Comparison of ENCODE assay signal across 8 cellular contexts in the genomic region with DNA sequence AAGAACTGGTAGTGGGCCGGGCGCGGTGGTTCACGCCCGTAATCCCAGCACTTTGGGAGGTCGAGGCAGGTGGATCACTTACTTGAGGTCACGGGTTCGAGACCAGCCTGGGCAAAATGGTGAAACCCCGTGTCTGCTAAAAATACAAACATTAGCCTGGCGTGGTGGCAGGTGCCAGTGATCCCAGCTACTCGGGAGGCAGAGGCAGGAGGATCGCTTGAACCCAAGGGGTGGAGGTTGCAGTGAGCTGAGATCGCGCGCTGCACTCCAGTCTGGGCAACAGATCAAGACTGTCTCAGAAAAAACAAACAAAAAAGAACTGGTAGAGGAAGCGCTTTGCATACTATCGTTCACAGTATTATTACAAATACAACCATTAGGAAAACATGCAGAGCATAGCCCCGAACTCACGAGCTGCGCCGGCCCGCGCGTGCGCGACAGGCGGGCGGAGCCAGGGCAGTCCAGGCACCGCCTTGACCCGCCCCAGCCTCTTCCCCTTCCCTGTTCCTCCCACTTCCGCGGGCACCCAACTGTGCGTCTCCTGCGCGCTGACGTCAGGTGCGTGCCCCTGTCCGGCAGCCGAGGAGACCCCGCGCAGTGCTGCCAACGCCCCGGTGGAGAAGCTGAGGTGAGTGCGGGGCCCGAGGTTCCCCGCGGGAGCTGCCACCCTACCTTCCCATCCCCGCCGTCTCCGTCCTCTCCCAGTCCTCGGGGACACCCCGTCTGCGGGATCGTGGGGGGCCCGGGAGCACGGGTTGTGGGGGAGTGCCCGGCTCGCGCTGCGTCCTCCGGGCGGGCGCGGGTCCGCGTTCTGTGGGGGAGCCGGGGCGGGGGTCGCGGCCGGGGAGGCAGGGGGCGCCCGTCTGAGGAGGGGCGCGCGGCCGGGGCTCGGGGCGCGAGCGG. TPM values are rescaled to one million over a fixed set of nuclear protein-coding genes. Genes with fewer than 3 reads are reported as not detected.
A peak's percentile ranks its signal among the peaks of the same experiment; 100 is the strongest.
DNase-seq lines count a peak whose midpoint lies in the region; ATAC-seq and TF ChIP-seq lines count a peak whose summit lies in the region.

CDC42 (plus strand) TSS at position 595 of the 903 bp plus-strand sequence. CDS start 25,770 bp downstream, outside the sequence.

- no peak for TF ChIP-seq CTCF in CD8-positive, alpha-beta T cell (IDR thresholded peaks at IDR 0.05)

- H3K27ac ChIP-seq in CD8-positive, alpha-beta T cell (ENCODE audit: low read depth, low read length), result peak within 1 kb of the TSS; percentile 99
- peak within 1 kb of the TSS; percentile 98 for H3K27ac ChIP-seq in ectodermal cell (ENCODE audit: insufficient read depth, low read depth, low read length, poor library complexity, severe bottlenecking)

- ATAC-seq in CD8-positive, alpha-beta T cell, result peak; percentile 90
- peak; percentile 84 for ATAC-seq in GM19467 (IDR thresholded peaks at IDR 0.05; ENCODE audit: unreplicated experiment)

- DNase-seq in CD8-positive, alpha-beta T cell, result peak; percentile 95 to 98 (median 96)
- DNase-seq in HS-5 (ENCODE audit: low read depth) (peak; percentile 68), NK-92 (lab: John Stamatoyannopoulos, UW; ENCODE audit: unreplicated experiment) (peak; percentile 73), lung microvascular endothelial cell (ENCODE audit: low read depth in 2 of 2) (peak; percentile 97 to 98)
- DNase-seq in activated CD8-positive, alpha-beta memory T cell treated with anti-CD3 and anti-CD28 coated beads for 1 hour (ENCODE audit: extremely low read depth in 1 of 2, low read depth in 1 of 2), result peak; percentile 92 to 94
- peak; percentile 92 to 95 (median 94) for DNase-seq in stimulated activated CD4-positive, alpha-beta T cell treated with anti-CD3 and anti-CD28 coated beads, TNF-alpha, amount 100 ng/mL, for 4 hours (ENCODE audit: low read depth in 3 of 3)

- peak within 1 kb of the TSS; percentile 99 for H3K27ac Mint-ChIP-seq in CD8-positive, alpha-beta T cell

- no peaks in the 10 kb centered on the region for H3K36me3 ChIP-seq in CD8-positive, alpha-beta T cell (ENCODE audit: insufficient read depth, low read length)
- no peaks in the 10 kb centered on the region for H3K36me3 ChIP-seq in ectodermal cell (ENCODE audit: control insufficient read depth, insufficient read depth, low read length)

- peaks cover 36% of the 10 kb centered on the region for H3K36me3 Mint-ChIP-seq in CD8-positive, alpha-beta T cell

- CTCF ChIA-PET in CD8-positive, alpha-beta T cell (lab: Charles Lee), result interaction anchor here (0.7 to 5.1 kb wide), 8 partner anchors 13 to 53 kb away, joined by 3 to 42 read pairs (median 3); no protein-coding TSS in a partner anchor

- intact Hi-C loops in CD8-positive, alpha-beta T cell (cut with DNase I, micrococcal nuclease), result loop anchor here (1.0 to 10.0 kb wide), 4 partner anchors 12 to 708 kb away; partner anchors contain the start of gene USP48 (in 2 of the 2)

- H3K27me3 ChIP-seq in CD8-positive, alpha-beta T cell (ENCODE audit: insufficient read depth, low read length), result no peaks in the 10 kb centered on the region
- H3K27me3 ChIP-seq in ectodermal cell (ENCODE audit: control insufficient read depth, insufficient read depth, low read length, poor library complexity, severe bottlenecking), result no peaks in the 10 kb centered on the region

- no peaks in the 10 kb centered on the region for H3K27me3 Mint-ChIP-seq in CD8-positive, alpha-beta T cell (ENCODE audit: low read depth)

- H3K4me1 ChIP-seq in CD8-positive, alpha-beta T cell (ENCODE audit: insufficient read depth, low read length), result peaks cover 54% of the 10 kb centered on the region
- H3K4me1 ChIP-seq in ectodermal cell (ENCODE audit: control insufficient read depth, insufficient read depth, low read length), result no peaks in the 10 kb centered on the region

- peak within 1 kb of the TSS; percentile 98 for H3K4me3 Mint-ChIP-seq in CD8-positive, alpha-beta T cell

- H3K4me1 Mint-ChIP-seq in CD8-positive, alpha-beta T cell (ENCODE audit: low read depth), result peaks cover 60% of the 10 kb centered on the region

- H3K9me3 Mint-ChIP-seq in CD8-positive, alpha-beta T cell, result no peaks in the 10 kb centered on the region

- 16 to 17% methylated on average over 81 of the region's 81 CpGs for WGBS in ectodermal cell, 2 experiments

- no peaks in the 10 kb centered on the region for H3K9me3 ChIP-seq in CD8-positive, alpha-beta T cell (ENCODE audit: low read length)
- H3K9me3 ChIP-seq in ectodermal cell (ENCODE audit: control insufficient read depth, low read length), result no peaks in the 10 kb centered on the region

- peak within 1 kb of the TSS; percentile 88 for H3K4me3 ChIP-seq in CD8-positive, alpha-beta T cell (ENCODE audit: low read depth, low read length)
- peak within 1 kb of the TSS; percentile 80 for H3K4me3 ChIP-seq in ectodermal cell (ENCODE audit: insufficient read depth, low read depth, low read length)

- POLR2A ChIA-PET in CD8-positive, alpha-beta T cell (lab: Charles Lee), result interaction anchor here (0.9 to 10.3 kb wide), 15 partner anchors 12 to 1391 kb away, joined by 3 to 177 read pairs (median 6); partner anchors contain the start of genes DDOST and USP48

RNA-seq across cellular contexts. Expression of gene CDC42, which starts in this region (rescaled TPM):
- total RNA-seq in CD8-positive, alpha-beta T cell, result 100 to 1,000 TPM; 327 to 377 TPM
- 276 TPM for polyA plus RNA-seq in ectodermal cell (2013, experiment 1 of 4)
- polyA plus RNA-seq in ectodermal cell (2013, experiment 2 of 4), result 280 TPM
- polyA plus RNA-seq in ectodermal cell (2013, experiment 3 of 4), result 192 TPM
- 202 TPM for polyA plus RNA-seq in ectodermal cell (2013, experiment 4 of 4)
- 227 and 372 TPM in 2 replicates for total RNA-seq in lung microvascular endothelial cell

Comparison
In these comparisons a context has a peak if more than half of its experiments do, and no peak if none do; other contexts are left out.
1. Peak in every context shown above with its lines: DNase-seq, ATAC-seq, H3K4me3 ChIP-seq and H3K27ac ChIP-seq.